Comparison of ENCODE assay signal across 7 cellular contexts in the genomic region with DNA sequence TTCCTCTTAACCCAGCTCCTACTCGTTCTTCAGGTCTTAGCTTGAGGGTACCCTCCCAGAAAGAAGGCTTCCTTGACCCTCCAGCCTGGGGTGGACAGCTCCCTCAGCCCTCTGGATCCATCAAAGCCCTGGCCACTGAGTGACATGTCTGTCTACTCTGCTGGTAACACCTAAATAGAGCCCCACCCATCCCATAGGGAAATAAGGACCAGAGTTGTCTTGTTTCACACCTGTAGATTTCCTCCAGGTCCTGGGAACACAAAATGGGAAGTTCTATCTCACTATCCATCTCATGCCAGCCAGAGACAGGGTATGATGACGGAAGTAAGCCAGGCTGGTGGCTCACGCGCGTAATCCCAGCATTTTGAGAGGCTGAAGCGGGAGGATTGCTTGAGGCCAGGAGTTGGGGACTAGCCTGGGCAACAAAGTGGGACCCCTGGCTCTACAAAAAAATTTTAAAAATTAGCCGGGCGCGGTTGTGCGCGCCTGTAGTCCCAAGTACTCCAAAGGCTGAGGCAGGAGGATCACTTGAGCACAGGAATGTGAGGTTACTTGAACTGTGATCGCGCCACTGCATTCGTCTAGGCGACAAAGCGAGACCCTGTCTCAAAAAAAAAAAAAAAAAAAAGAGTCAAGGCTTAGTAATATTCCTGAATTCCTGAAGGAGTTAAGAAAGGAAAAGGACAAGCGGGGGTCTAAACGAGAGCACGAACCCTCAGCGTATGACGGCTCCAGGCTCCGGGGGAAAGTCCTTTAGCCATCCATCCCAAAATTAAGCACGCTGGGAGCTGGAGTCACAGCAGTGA. TPM values are rescaled to one million over a fixed set of nuclear protein-coding genes. Genes with fewer than 3 reads are reported as not detected.
DNase-seq lines count a peak whose midpoint lies in the region; ATAC-seq and TF ChIP-seq lines count a peak whose summit lies in the region.

No MANE protein-coding gene starts in this region.

- TF ChIP-seq CTCF in H9 (conservative IDR thresholded peaks at IDR 0.05) (no peak), SU-DHL-6 (IDR thresholded peaks at IDR 0.05; ENCODE audit: insufficient read depth, low read length, poor library complexity, severe bottlenecking) (no peak), neural crest cell (conservative IDR thresholded peaks at IDR 0.05) (no peak)

- no peak overlapping the region for H3K18ac ChIP-seq in H9 (ENCODE audit: insufficient read length, low read depth, low read length)

- no peak overlapping the region for H2BK5ac ChIP-seq in H9 (ENCODE audit: insufficient read length, low read length)

- no peaks in the 10 kb centered on the region for H3K9me2 ChIP-seq in SU-DHL-6 (replicated peaks; ENCODE audit: insufficient read depth, low read length)

- H3K27me3 ChIP-seq in H9 (ENCODE audit: insufficient read depth, low read length) (no peaks in the 10 kb centered on the region), SU-DHL-6 (ENCODE audit: low read length) (no peaks in the 10 kb centered on the region)

- H2BK20ac ChIP-seq in H9 (ENCODE audit: low read depth, low read length, poor library complexity, severe bottlenecking) = no peak overlapping the region

- no peak overlapping the region for H4K5ac ChIP-seq in H9 (ENCODE audit: insufficient read length, low read depth, low read length)

- H3K4ac ChIP-seq in H9 (ENCODE audit: low read depth, low read length) = no peak overlapping the region

- no peak for TF ChIP-seq POLR2A in erythroblast (IDR thresholded peaks at IDR 0.05; ENCODE audit: low read length)

- WGBS in H9 (ENCODE audit: extremely low coverage, insufficient read length, low lambda C conversion rate) = no CpG with 5 or more reads among the region's 23 CpGs

- no peak overlapping the region for H4K8ac ChIP-seq in H9 (replicated peaks; ENCODE audit: insufficient read length, low read depth, low read length)

- no peak overlapping the region for H2BK12ac ChIP-seq in H9 (ENCODE audit: insufficient read length, low read depth, low read length)

- H3K36me3 Mint-ChIP-seq in H9 (ENCODE audit: insufficient read depth in 1 of 3, low read depth in 3 of 3) (peaks cover 32 to 59% (median 58%) of the 10 kb centered on the region in 3 experiments; a peak in 6 of 7 replicates), neural crest cell (ENCODE audit: low read depth) (peaks cover 8% of the 10 kb centered on the region)

- H3K27me3 Mint-ChIP-seq in H9 (ENCODE audit: low read depth) = peaks cover 1% of the 10 kb centered on the region; the same call in 1 of the 2 replicates
- H3K27me3 Mint-ChIP-seq in neural crest cell (ENCODE audit: low read depth) = peaks cover 9% of the 10 kb centered on the region

- H3K4me2 ChIP-seq in H9 (ENCODE audit: insufficient read depth, insufficient read length, low read length) = peak overlapping the region; percentile 92
- peak overlapping the region; percentile 89 for H3K4me2 ChIP-seq in SU-DHL-6 (ENCODE audit: low read depth, low read length, poor library complexity, severe bottlenecking)

- no peak overlapping the region for H3K23ac ChIP-seq in H9 (ENCODE audit: insufficient read length, low read depth, low read length)

- no peaks in the 10 kb centered on the region for H3K79me2 ChIP-seq in H9 (ENCODE audit: insufficient read depth, low read length)
- peaks cover 14% of the 10 kb centered on the region for H3K79me2 ChIP-seq in SU-DHL-6 (ENCODE audit: insufficient read depth, low read length)

- H2AFZ ChIP-seq in H9 (ENCODE audit: low read length) (no peak overlapping the region), SU-DHL-6 (ENCODE audit: low read depth, low read length, severe bottlenecking) (peak overlapping the region; percentile 42)

- H3K79me1 ChIP-seq in H9 (ENCODE audit: insufficient read depth, low read depth, low read length, poor library complexity, severe bottlenecking) = no peaks in the 10 kb centered on the region

- H2BK120ac ChIP-seq in H9 (ENCODE audit: low read depth, low read length, poor library complexity, severe bottlenecking) = no peak overlapping the region

- no peak for ATAC-seq in GM18519 (IDR thresholded peaks at IDR 0.05; ENCODE audit: low FRiP score, unreplicated experiment)

- H2BK15ac ChIP-seq in H9 (ENCODE audit: low read depth, low read length) = no peak overlapping the region

- H3K4me1 ChIP-seq in H9 (ENCODE audit: insufficient read depth, low read length) = no peaks in the 10 kb centered on the region

- H3K9ac ChIP-seq in H9 (ENCODE audit: extremely low read depth, insufficient read length, low read length) = peak overlapping the region; percentile 44
- H3K9ac ChIP-seq in SU-DHL-6 (ENCODE audit: low read length) = peak overlapping the region; percentile 79

- H2AK5ac ChIP-seq in H9 (ENCODE audit: insufficient read length, low read length) = no peak overlapping the region

- no peak overlapping the region for H3T11ph ChIP-seq in H9 (ENCODE audit: low read length)

- H3K36me3 ChIP-seq in SU-DHL-6 (ENCODE audit: low read length) = peaks cover 14% of the 10 kb centered on the region

- no peak overlapping the region for H4K91ac ChIP-seq in H9 (ENCODE audit: insufficient read length, low read depth, low read length)

- no peak overlapping the region for H3K56ac ChIP-seq in H9 (ENCODE audit: insufficient read length, low read depth, low read length)

- DNase-seq in H9 (no peak), erythroblast (lab: John Stamatoyannopoulos, UW) (peak; percentile 50 to 65), neural crest cell (ENCODE audit: low read depth, low spot score) (no peak), NCI-H146 treated with DMSO at 0.1 percent for 48 hours (lab: John Stamatoyannopoulos, UW; ENCODE audit: unreplicated experiment) (no peak), inferior parietal cortex (ENCODE audit: extremely low spot score) (no peak)

- peak overlapping the region; percentile 98 to 100 (median 100); a peak in 5 of 7 replicates for H3K27ac Mint-ChIP-seq in H9
- H3K27ac Mint-ChIP-seq in neural crest cell (ENCODE audit: unreplicated experiment) = peak overlapping the region; percentile 98

- no peak overlapping the region for H3K14ac ChIP-seq in H9 (ENCODE audit: insufficient read depth, low read length)

- H3K4me1 Mint-ChIP-seq in H9 = peaks cover 20 to 33% of the 10 kb centered on the region in 2 experiments
- H3K4me1 Mint-ChIP-seq in neural crest cell = peaks cover 38% of the 10 kb centered on the region

- peaks cover 0 to 3% of the 10 kb centered on the region in 2 experiments; a peak in 1 of 5 replicates for H3K9me3 Mint-ChIP-seq in H9
- H3K9me3 Mint-ChIP-seq in neural crest cell = no peaks in the 10 kb centered on the region

- H4K20me1 ChIP-seq in H9 (ENCODE audit: control insufficient read depth, insufficient read depth, insufficient read length) (peaks cover 2% of the 10 kb centered on the region), SU-DHL-6 (ENCODE audit: low read depth, low read length) (no peaks in the 10 kb centered on the region)

- H3K9me3 ChIP-seq in H9 (ENCODE audit: control insufficient read depth, low read depth, low read length) (no peaks in the 10 kb centered on the region), SU-DHL-6 (ENCODE audit: insufficient read depth, low read length) (no peaks in the 10 kb centered on the region)

- peaks cover 35% of the 10 kb centered on the region for H3F3A ChIP-seq in SU-DHL-6 (ENCODE audit: insufficient read depth)

- H3K23me2 ChIP-seq in H9 (ENCODE audit: insufficient read length, low read depth, low read length, poor library complexity, severe bottlenecking) = peaks cover 12% of the 10 kb centered on the region

- no peak overlapping the region for H3K27ac ChIP-seq in H9 (ENCODE audit: insufficient read length, low read depth, low read length)
- H3K27ac ChIP-seq in SU-DHL-6 (ENCODE audit: low read depth, low read length) = peak overlapping the region; percentile 75

- H3K4me3 Mint-ChIP-seq in H9 (peak overlapping the region; percentile 92 to 98), neural crest cell (peak overlapping the region; percentile 100)

- peak overlapping the region; percentile 90 for H3K4me3 ChIP-seq in SU-DHL-6 (ENCODE audit: insufficient read depth, low read length, poor library complexity, severe bottlenecking)

RNA-seq across cellular contexts. Expression of gene CCDC97, which starts 0.5 kb away (rescaled TPM):
- total RNA-seq in H9 (2021) (37.2 and 39.4 TPM in 2 replicates), neural crest cell (47.3 and 48.5 TPM in 2 replicates)

RNA-seq across cellular contexts. Expression of gene TGFB1, which starts 44.3 kb away (rescaled TPM):
- total RNA-seq in H9 (2021) (30.1 and 31.3 TPM in 2 replicates), neural crest cell (2.2 and 3.1 TPM in 2 replicates)

RNA-seq across cellular contexts. Expression of gene HNRNPUL1, which starts 45.3 kb away (rescaled TPM):
- total RNA-seq in H9 (2021) (309 and 315 TPM in 2 replicates), neural crest cell (306 and 320 TPM in 2 replicates)

RNA-seq across cellular contexts. Expression of gene B9D2, which starts 54.5 kb away (rescaled TPM):
- total RNA-seq in H9 (2021) (4.8 and 5.2 TPM in 2 replicates), neural crest cell (11.7 and 13.8 TPM in 2 replicates)

Comparison
In these comparisons a context has a peak if more than half of its experiments do, and no peak if none do; other contexts are left out.
1. DNase-seq: peak in erythroblast (2 of 2); none in H9 (single experiment), neural crest cell (single experiment), NCI-H146 treated with DMSO at 0.1 percent for 48 hours (single experiment) and inferior parietal cortex (single experiment).